8 cellular contexts compared by ENCODE assay signal in the genomic region with DNA sequence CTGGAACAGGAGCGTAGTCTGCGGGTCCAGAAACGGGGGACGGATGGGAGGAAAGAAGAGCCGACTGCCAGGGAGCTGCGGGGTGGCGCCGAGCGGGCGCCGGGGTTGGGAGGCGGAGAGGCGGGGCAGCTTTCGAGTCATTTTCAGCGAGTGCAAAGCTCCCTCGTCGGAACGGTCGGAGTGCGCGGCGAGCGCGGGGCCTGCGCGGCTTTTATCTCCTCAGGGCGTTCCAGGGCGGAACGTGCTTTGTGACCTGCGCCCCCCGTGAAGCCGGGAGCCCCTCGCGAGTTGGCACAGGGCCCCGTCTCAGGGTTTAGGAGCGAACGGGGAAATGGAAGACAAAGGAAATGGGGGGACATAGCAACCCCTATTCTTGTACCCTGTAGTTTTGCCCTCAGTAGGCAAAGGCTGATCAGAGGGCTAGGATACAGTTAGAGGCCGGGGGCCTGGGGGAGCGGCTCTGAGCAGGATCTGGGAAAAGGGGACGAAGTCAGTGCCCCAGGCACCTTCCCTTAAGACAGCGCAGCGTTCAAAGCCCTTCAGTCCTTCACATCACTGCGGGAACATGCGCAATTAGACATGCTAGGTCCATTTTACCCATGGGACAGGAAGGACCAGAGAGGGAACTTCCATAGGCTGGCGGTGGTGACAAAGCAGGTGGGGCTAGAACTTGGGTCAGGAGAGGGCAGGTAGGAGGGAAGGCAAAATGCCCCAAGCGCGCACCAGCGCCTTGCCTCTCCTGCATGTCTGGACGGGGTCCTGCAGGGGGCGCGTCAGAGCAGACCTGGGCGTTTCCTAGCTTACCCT.
A peak's percentile ranks its signal among the peaks of the same experiment; 100 is the strongest.
DNase-seq lines count a peak whose midpoint lies in the region; ATAC-seq, FAIRE-seq and TF ChIP-seq lines count a peak whose summit lies in the region.

No MANE protein-coding gene starts in this region.

- H3K36me3 ChIP-seq in spleen: no peaks in the 10 kb centered on the region

- no peaks in the 10 kb centered on the region for H3K9me3 ChIP-seq in iPS-18c (ENCODE audit: control insufficient read depth, insufficient read depth, low read length)
- no peaks in the 10 kb centered on the region for H3K9me3 ChIP-seq in spleen

- 3 to 19% (median 5%) methylated on average over 52 of the region's 52 CpGs for WGBS in spleen, 5 donors

- ATAC-seq in GM19351 (IDR thresholded peaks at IDR 0.05; ENCODE audit: unreplicated experiment): peak; percentile 65
- ATAC-seq in HG03432 (IDR thresholded peaks at IDR 0.05; ENCODE audit: unreplicated experiment): no peak
- ATAC-seq in HG02970 (IDR thresholded peaks at IDR 0.05; ENCODE audit: low FRiP score, unreplicated experiment): no peak

- TF ChIP-seq POLR2A in spleen (IDR thresholded peaks at IDR 0.05) (no peak), H54 (IDR thresholded peaks at IDR 0.05; ENCODE audit: low read depth, low read length) (no peak)

- H3K4me3 ChIP-seq in iPS-18c (ENCODE audit: insufficient read depth, low read depth, low read length): peak overlapping the region; percentile 53; the same call in 1 of the 2 replicates
- peak overlapping the region; percentile 12 to 65 (median 34) for H3K4me3 ChIP-seq in spleen

- H3K4me1 ChIP-seq in spleen: peaks cover 0 to 46% (median 23%) of the 10 kb centered on the region in 6 donors

- peaks cover 0 to 47% (median 0%) of the 10 kb centered on the region in 7 donors for H3K27me3 ChIP-seq in spleen (replicated peaks in 1 of 7)

- TF ChIP-seq CTCF in RWPE1 (conservative IDR thresholded peaks at IDR 0.05; ENCODE audit: low read depth) (peak; percentile 37; the same call in 1 of the 2 replicates), spleen (IDR thresholded peaks at IDR 0.05 in 8 of 11, conservative IDR thresholded peaks at IDR 0.05 in 3 of 11) (peak; percentile 59 to 94 (median 78))

- POLR2A ChIA-PET in RWPE1 (lab: Yijun Ruan, JAX; ENCODE audit: low non-redundant PET): interaction anchor here (0.7 kb wide), 1 partner anchor 38 kb away, joined by 3 read pairs; no protein-coding TSS in a partner anchor

- DNase-seq in RWPE1 (ENCODE audit: low spot score) (peak; percentile 30), spleen (peak; percentile 95), H54 (ENCODE audit: insufficient read length, low spot score) (no peak)
- DNase-seq in activated naive CD8-positive, alpha-beta T cell treated with anti-CD3 and anti-CD28 coated beads, Interleukin-2, amount 50 U/mL, for 16 hours (ENCODE audit: low read depth, low spot score): peak; percentile 46

- H3K27ac ChIP-seq in RWPE1: no peak overlapping the region
- peak overlapping the region in 5 of 8 donors; percentile 42 to 89 (median 73) for H3K27ac ChIP-seq in spleen

- CTCF ChIA-PET in RWPE1 (lab: Yijun Ruan, JAX): interaction anchor here (0.6 to 2.0 kb wide), 6 partner anchors 11 to 1066 kb away, joined by 3 to 10 read pairs (median 3); no protein-coding TSS in a partner anchor

- no peak for FAIRE-seq in H54 (lab: Jason Lieb, UNC)

- intact Hi-C loops in spleen (cut with DNase I; ENCODE audit: low total_unique reads): loop anchor here (10.0 kb wide), 1 partner anchor 104 kb away; a partner anchor contains a TSS
